Comparison of ENCODE assay signal across 17 cellular contexts in the genomic region with DNA sequence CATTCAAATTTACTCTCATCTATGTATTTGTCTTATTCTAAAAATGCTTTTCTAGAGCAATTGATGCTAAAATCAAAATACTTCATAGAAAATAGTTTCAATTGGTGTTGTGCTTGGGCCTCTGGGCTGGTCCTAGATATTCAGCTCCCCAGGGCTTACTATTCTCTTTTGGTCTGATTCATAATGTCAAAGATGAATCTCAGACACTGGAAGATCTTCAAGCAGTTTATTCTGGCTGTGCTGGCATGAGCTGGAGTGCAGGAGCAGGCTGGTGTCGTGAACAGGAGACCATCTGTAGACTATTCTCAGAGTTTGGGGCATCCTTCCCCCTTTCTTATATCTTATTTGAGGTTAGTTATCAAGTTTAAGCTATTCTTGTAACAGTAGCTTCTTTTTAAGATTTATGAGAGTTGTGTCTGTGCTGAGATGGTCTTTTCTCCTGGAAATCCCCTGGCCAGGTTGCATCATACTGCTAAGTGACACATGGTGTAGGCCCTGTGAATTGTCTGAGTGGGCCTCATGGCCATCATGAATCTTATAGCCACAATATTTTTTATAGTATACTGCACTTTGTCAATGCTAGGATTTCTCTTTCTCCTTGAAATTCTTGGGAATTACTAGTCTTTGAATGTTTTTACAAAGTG.
DNase-seq lines count a peak whose midpoint lies in the region; ATAC-seq, FAIRE-seq and TF ChIP-seq lines count a peak whose summit lies in the region.
"Had no signal": no experiment of that assay in that cellular context is flagged by ENCODE, and none has a peak within 500 bp of the region (broad histone marks: within the 10 kb centered on the region; RNA-seq: fewer than 3 reads in every experiment).

No MANE protein-coding gene starts in this region.

- no peaks in the 10 kb centered on the region for H3K9me3 Mint-ChIP-seq in neural crest cell
- no peaks in the 10 kb centered on the region for H3K9me3 Mint-ChIP-seq in osteocyte (ENCODE audit: unreplicated experiment)
- H3K9me3 Mint-ChIP-seq: activated CD4-positive, alpha-beta T cell treated with anti-CD3 and anti-CD28 coated beads, Interleukin-2, amount 10 ng/mL, durations not matched to agents 7 days and 5 days had no signal

- peak; percentile 67 for ATAC-seq in GM19397 (IDR thresholded peaks at IDR 0.05; ENCODE audit: unreplicated experiment)
- peak; percentile 66 for ATAC-seq in HG02870 (IDR thresholded peaks at IDR 0.05; ENCODE audit: unreplicated experiment)
- ATAC-seq in HG03520 (IDR thresholded peaks at IDR 0.05; ENCODE audit: unreplicated experiment), result no peak
- ATAC-seq: naive thymus-derived CD8-positive, alpha-beta T cell; Panc1 had no signal

- no peaks in the 10 kb centered on the region for H3K9me2 ChIP-seq in SU-DHL-6 (replicated peaks; ENCODE audit: insufficient read depth, low read length)

- H3K36me3 ChIP-seq in SU-DHL-6 (ENCODE audit: low read length), result no peaks in the 10 kb centered on the region

- H3K9ac ChIP-seq in SU-DHL-6 (ENCODE audit: low read length), result no peak overlapping the region

- H3K4me1 Mint-ChIP-seq in neural crest cell (no peaks in the 10 kb centered on the region), osteocyte (ENCODE audit: unreplicated experiment) (no peaks in the 10 kb centered on the region)
- H3K4me1 Mint-ChIP-seq: activated CD4-positive, alpha-beta T cell treated with anti-CD3 and anti-CD28 coated beads, Interleukin-2, amount 10 ng/mL, durations not matched to agents 7 days and 5 days; naive thymus-derived CD8-positive, alpha-beta T cell had no signal

- H3K9me3 ChIP-seq in SU-DHL-6 (ENCODE audit: insufficient read depth, low read length), result no peaks in the 10 kb centered on the region

- no peaks in the 10 kb centered on the region for H3K36me3 Mint-ChIP-seq in neural crest cell (ENCODE audit: low read depth)
- H3K36me3 Mint-ChIP-seq in osteocyte (ENCODE audit: unreplicated experiment), result no peaks in the 10 kb centered on the region

- H3K27me3 ChIP-seq in SU-DHL-6 (ENCODE audit: low read length), result no peaks in the 10 kb centered on the region

- no peak overlapping the region for H3K4me3 Mint-ChIP-seq in neural crest cell
- H3K4me3 Mint-ChIP-seq in osteocyte (ENCODE audit: unreplicated experiment), result no peak overlapping the region
- H3K4me3 Mint-ChIP-seq: activated CD4-positive, alpha-beta T cell treated with anti-CD3 and anti-CD28 coated beads, Interleukin-2, amount 10 ng/mL, durations not matched to agents 7 days and 5 days; naive thymus-derived CD8-positive, alpha-beta T cell had no signal

- H2AFZ ChIP-seq in SU-DHL-6 (ENCODE audit: low read depth, low read length, severe bottlenecking), result peak overlapping the region; percentile 68

- no peak for FAIRE-seq in D721Med (lab: Jason Lieb, UNC)
- FAIRE-seq: H54 had no signal

- H3K27me3 Mint-ChIP-seq in neural crest cell (ENCODE audit: low read depth) (no peaks in the 10 kb centered on the region), osteocyte (ENCODE audit: unreplicated experiment) (peaks cover 3% of the 10 kb centered on the region)
- H3K27me3 Mint-ChIP-seq: activated CD4-positive, alpha-beta T cell treated with anti-CD3 and anti-CD28 coated beads, Interleukin-2, amount 10 ng/mL, durations not matched to agents 7 days and 5 days; naive thymus-derived CD8-positive, alpha-beta T cell had no signal

- no peaks in the 10 kb centered on the region for H3F3A ChIP-seq in SU-DHL-6 (ENCODE audit: insufficient read depth)

- peak overlapping the region; percentile 61 for H3K27ac ChIP-seq in SU-DHL-6 (ENCODE audit: low read depth, low read length)

- H3K27ac Mint-ChIP-seq in neural crest cell (ENCODE audit: unreplicated experiment), result peak overlapping the region; percentile 35
- H3K27ac Mint-ChIP-seq in osteocyte (ENCODE audit: unreplicated experiment), result no peak overlapping the region
- H3K27ac Mint-ChIP-seq: activated CD4-positive, alpha-beta T cell treated with anti-CD3 and anti-CD28 coated beads, Interleukin-2, amount 10 ng/mL, durations not matched to agents 7 days and 5 days; naive thymus-derived CD8-positive, alpha-beta T cell had no signal

- H3K4me2 ChIP-seq in SU-DHL-6 (ENCODE audit: low read depth, low read length, poor library complexity, severe bottlenecking), result peak overlapping the region; percentile 31

- H4K20me1 ChIP-seq in SU-DHL-6 (ENCODE audit: low read depth, low read length), result no peaks in the 10 kb centered on the region

- no peak for TF ChIP-seq CTCF in SU-DHL-6 (IDR thresholded peaks at IDR 0.05; ENCODE audit: insufficient read depth, low read length, poor library complexity, severe bottlenecking)
- no peak for TF ChIP-seq CTCF in neural crest cell (conservative IDR thresholded peaks at IDR 0.05)
- TF ChIP-seq CTCF in D721Med (IDR thresholded peaks at IDR 0.05; ENCODE audit: insufficient read depth, missing control alignments), result no peak
- no peak for TF ChIP-seq CTCF in osteocyte (IDR thresholded peaks at IDR 0.05)

- no peak for DNase-seq in neural crest cell (ENCODE audit: low read depth, low spot score)
- no peak for DNase-seq in D721Med (ENCODE audit: insufficient read length, low spot score)
- no peak for DNase-seq in osteocyte (ENCODE audit: extremely low spot score, unreplicated experiment)
- DNase-seq: activated CD4-positive, alpha-beta T cell treated with anti-CD3 and anti-CD28 coated beads, Interleukin-2, amount 10 ng/mL, durations not matched to agents 7 days and 5 days; activated naive CD4-positive, alpha-beta T cell treated with Interleukin-2 at 50 U/mL for 16 hours; AML-193; naive thymus-derived CD8-positive, alpha-beta T cell; NCI-H1417 treated with DMSO at 0.1 percent for 48 hours; NCI-H2171; NCI-H748 treated with DMSO at 0.1 percent for 48 hours; small intestine had no signal

- no peaks in the 10 kb centered on the region for H3K79me2 ChIP-seq in SU-DHL-6 (ENCODE audit: insufficient read depth, low read length)

- no peak overlapping the region for H3K4me3 ChIP-seq in SU-DHL-6 (ENCODE audit: insufficient read depth, low read length, poor library complexity, severe bottlenecking)
